9 cellular contexts compared by ENCODE assay signal in genomic region chr15:28885289-28885629, GRCh38. TPM values are rescaled to one million over a fixed set of nuclear protein-coding genes. Genes with fewer than 3 reads are reported as not detected.
DNase-seq lines count a peak whose midpoint lies in the region; ATAC-seq and TF ChIP-seq lines count a peak whose summit lies in the region.
"Had no signal": no experiment of that assay in that cellular context is flagged by ENCODE, and none has a peak within 500 bp of the region (broad histone marks: within the 10 kb centered on the region; RNA-seq: fewer than 3 reads in every experiment).

No MANE protein-coding gene starts in this region.

- H3K4me1 ChIP-seq in MM.1S (ENCODE audit: low read length) (no peaks in the 10 kb centered on the region), osteoblast (ENCODE audit: insufficient read depth, low read length) (no peaks in the 10 kb centered on the region)

- ATAC-seq in CD4-positive, alpha-beta T cell (ENCODE audit: poor library complexity) = no peak
- ATAC-seq in GM18511 (IDR thresholded peaks at IDR 0.05; ENCODE audit: unreplicated experiment) = no peak
- no peak for ATAC-seq in HG02840 (IDR thresholded peaks at IDR 0.05; ENCODE audit: low FRiP score, unreplicated experiment)

- intact Hi-C loops in CD4-positive, alpha-beta T cell (cut with DNase I, micrococcal nuclease) = loop anchor here in 1 of 2 experiments (5.0 kb wide), 1 partner anchor 52 kb away; no protein-coding TSS in a partner anchor

- H3K4me2 ChIP-seq in MM.1S (ENCODE audit: low read depth, low read length) = peak overlapping the region; percentile 81; the same call in 1 of the 2 replicates
- peak overlapping the region; percentile 67 for H3K4me2 ChIP-seq in osteoblast (ENCODE audit: insufficient read depth, low read length)

- H3K9me3 ChIP-seq in CD4-positive, alpha-beta T cell (ENCODE audit: control insufficient read depth, low read length) = no peaks in the 10 kb centered on the region
- H3K9me3 ChIP-seq in MM.1S (replicated peaks; ENCODE audit: insufficient read depth, low read length) = no peaks in the 10 kb centered on the region
- no peaks in the 10 kb centered on the region for H3K9me3 ChIP-seq in osteoblast (ENCODE audit: low read depth, low read length)

- peak overlapping the region; percentile 65 for H3K4me3 ChIP-seq in MM.1S (ENCODE audit: low read length)
- peak overlapping the region; percentile 60 for H3K4me3 ChIP-seq in epithelial cell of proximal tubule (ENCODE audit: low read depth, low read length)
- H3K4me3 ChIP-seq in osteoblast (ENCODE audit: insufficient read depth, low read length) = peak overlapping the region; percentile 65

- no peaks in the 10 kb centered on the region for H3K36me3 ChIP-seq in MM.1S (replicated peaks; ENCODE audit: insufficient read depth, low read length)
- H3K36me3 ChIP-seq in osteoblast (ENCODE audit: insufficient read depth, low read length) = no peaks in the 10 kb centered on the region

- CTCF ChIA-PET in CD4-positive, alpha-beta T cell (lab: Charles Lee) = interaction anchor here (0.6 to 1.9 kb wide), 3 partner anchors 20 to 90 kb away, joined by 3 to 4 read pairs (median 3); no protein-coding TSS in a partner anchor

- H3K27me3 ChIP-seq in CD4-positive, alpha-beta T cell (ENCODE audit: control insufficient read depth, insufficient read depth, low read length) = no peaks in the 10 kb centered on the region
- H3K27me3 ChIP-seq in MM.1S (replicated peaks; ENCODE audit: insufficient read depth, low read length) (no peaks in the 10 kb centered on the region), osteoblast (ENCODE audit: insufficient read depth, low read length) (peaks cover 9% of the 10 kb centered on the region)

- H3K9me2 ChIP-seq in MM.1S (replicated peaks; ENCODE audit: insufficient read depth, low read length) = no peaks in the 10 kb centered on the region

- H3K79me2 ChIP-seq in MM.1S (ENCODE audit: low read length) = peaks cover 26% of the 10 kb centered on the region
- no peaks in the 10 kb centered on the region for H3K79me2 ChIP-seq in osteoblast (ENCODE audit: insufficient read depth, low read length)

- no peaks in the 10 kb centered on the region for H3K9me3 Mint-ChIP-seq in CD4-positive, alpha-beta T cell

- POLR2A ChIA-PET in CD4-positive, alpha-beta T cell (lab: Charles Lee) = interaction anchor here (1.1 to 2.5 kb wide), 8 partner anchors 9 to 90 kb away, joined by 3 to 15 read pairs (median 4); no protein-coding TSS in a partner anchor

- in situ Hi-C loops in GM13976 (cut with MboI; ENCODE audit: low sequenced_read_pairs, unreplicated experiment) = no loop called here

- H3K9ac ChIP-seq in MM.1S (ENCODE audit: low read length) = peak overlapping the region; percentile 40; the same call in 1 of the 2 replicates

- peak overlapping the region; percentile 85 for H3K27ac Mint-ChIP-seq in CD4-positive, alpha-beta T cell

- H2AFZ ChIP-seq in MM.1S (ENCODE audit: low read length) (peak overlapping the region; percentile 81), osteoblast (ENCODE audit: low read length) (peak overlapping the region; percentile 59)

- H3K4me1 Mint-ChIP-seq in CD4-positive, alpha-beta T cell (ENCODE audit: low read depth) = peaks cover 33% of the 10 kb centered on the region

- peak overlapping the region; percentile 85 for H3K4me3 Mint-ChIP-seq in CD4-positive, alpha-beta T cell

- peak in 2 of 10 experiments; percentile 10 to 15 for DNase-seq in CD4-positive, alpha-beta T cell
- no peak for DNase-seq in MM.1S
- DNase-seq in epithelial cell of proximal tubule (ENCODE audit: low read depth) = no peak
- peak; percentile 83 for DNase-seq in osteoblast (ENCODE audit: insufficient read length, low spot score, missing footprints)
- DNase-seq in inferior parietal cortex (ENCODE audit: extremely low spot score) = no peak
- DNase-seq in GM13976 (ENCODE audit: low spot score) = no peak
- DNase-seq: T1000 had no signal

- H3K36me3 Mint-ChIP-seq in CD4-positive, alpha-beta T cell (ENCODE audit: low read depth) = peaks cover 5% of the 10 kb centered on the region

- H4K20me1 ChIP-seq in MM.1S (ENCODE audit: insufficient read depth, low read length) (no peaks in the 10 kb centered on the region), osteoblast (ENCODE audit: insufficient read depth, low read length) (peaks cover 3% of the 10 kb centered on the region)

- H3K27me3 Mint-ChIP-seq in CD4-positive, alpha-beta T cell = no peaks in the 10 kb centered on the region

- TF ChIP-seq CTCF in CD4-positive, alpha-beta T cell (IDR thresholded peaks at IDR 0.05) = no peak
- TF ChIP-seq CTCF in MM.1S (IDR thresholded peaks at IDR 0.05; ENCODE audit: low read length) (no peak), epithelial cell of proximal tubule (conservative IDR thresholded peaks at IDR 0.05; ENCODE audit: low read depth, low read length) (no peak), osteoblast (IDR thresholded peaks at IDR 0.05; ENCODE audit: extremely low read depth, low read depth, low read length) (no peak), GM13976 (IDR thresholded peaks at IDR 0.05; ENCODE audit: borderline replicate concordance, control extremely low read depth, extremely low read depth, insufficient read depth, missing control alignments) (no peak)

- no peaks in the 10 kb centered on the region for H3F3A ChIP-seq in MM.1S (ENCODE audit: insufficient read depth, low read length)

- peak overlapping the region; percentile 29 for H3K27ac ChIP-seq in CD4-positive, alpha-beta T cell (ENCODE audit: low read depth, low read length)
- H3K27ac ChIP-seq in MM.1S (ENCODE audit: low read length) (no peak overlapping the region), osteoblast (ENCODE audit: low read depth, low read length) (no peak overlapping the region)

RNA-seq across cellular contexts. Expression of gene APBA2, which starts 0.5 kb away (rescaled TPM):
- total RNA-seq in CD4-positive, alpha-beta T cell = 100 to 1,000 TPM; 123 to 126 TPM
- total RNA-seq in epithelial cell of proximal tubule (30.0 and 36.5 TPM in 2 replicates), osteoblast (6.2 and 8.8 TPM in 2 replicates)

RNA-seq across cellular contexts. Expression of gene GOLGA6L7, which starts 36.8 kb away (rescaled TPM):
- total RNA-seq in CD4-positive, alpha-beta T cell = not detected
- not detected in 2 replicates for total RNA-seq in epithelial cell of proximal tubule
- total RNA-seq in osteoblast = not detected in 2 replicates
